13 cellular contexts compared by ENCODE assay signal in the genomic region with DNA sequence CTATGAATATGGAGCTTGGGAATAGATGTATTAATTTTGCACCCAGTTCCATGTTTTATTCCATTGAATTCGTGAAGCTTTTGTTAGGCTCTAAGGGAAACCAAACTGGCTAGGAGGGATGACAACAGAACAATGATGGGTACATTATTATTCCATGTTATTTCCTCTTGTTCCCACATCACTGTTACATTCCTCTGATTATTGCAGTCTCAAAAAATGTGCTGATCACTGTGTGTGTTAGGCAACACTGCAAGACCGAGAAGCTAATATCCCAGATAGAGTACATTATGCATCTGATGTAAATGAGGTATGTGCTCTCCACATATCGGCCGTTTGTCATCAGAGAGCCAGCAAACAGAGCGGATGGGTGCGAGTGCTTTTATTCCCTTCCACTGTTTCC.
"Had no signal": no experiment of that assay in that cellular context is flagged by ENCODE, and none has a peak within 500 bp of the region (broad histone marks: within the 10 kb centered on the region; RNA-seq: fewer than 3 reads in every experiment).

No MANE protein-coding gene starts in this region.

- H2AFZ ChIP-seq: parathyroid adenoma had no signal

- DNase-seq: activated CD4-positive, alpha-beta T cell treated with anti-CD3 and anti-CD28 coated beads, Interleukin-2, amount 50 U/mL, for 4 hours; activated CD4-positive, CD25-positive, alpha-beta regulatory T cell treated with anti-CD3 and anti-CD28 coated beads, Interleukin-2, amount 50 U/mL, for 72 hours; activated effector memory CD4-positive, alpha-beta T cell treated with Interleukin-2 at 50 U/mL for 16 hours; activated T-cell treated with anti-CD3 and anti-CD28 coated beads, Interleukin-2, amount 50 U/mL, for 24 hours; colonic mucosa; glutamatergic neuron; retina; SW 1271; uterus had no signal

- H3K4me3 Mint-ChIP-seq: activated T-cell treated with anti-CD3 and anti-CD28 coated beads, Interleukin-2, amount 50 U/mL, for 24 hours; T-helper 2 cell treated with Interferon-gamma antibody and Interleukin-4, amounts not matched to agents 5 μg/mL and 100 μg/mL, for 36 hours had no signal

- H3K36me3 ChIP-seq: colonic mucosa, uterus had no signal

- H3K4me3 ChIP-seq: colonic mucosa, skin epidermis, uterus had no signal

- H3K79me2 ChIP-seq: parathyroid adenoma had no signal

- H3K9me3 Mint-ChIP-seq: activated T-cell treated with anti-CD3 and anti-CD28 coated beads, Interleukin-2, amount 50 U/mL, for 24 hours; T-helper 2 cell treated with Interferon-gamma antibody and Interleukin-4, amounts not matched to agents 5 μg/mL and 100 μg/mL, for 36 hours had no signal

- H3K27ac Mint-ChIP-seq: activated naive CD4-positive, alpha-beta T cell treated with anti-CD3 and anti-CD28 coated beads, Interleukin-2, amount 50 U/mL, for 72 hours; activated T-cell treated with anti-CD3 and anti-CD28 coated beads, Interleukin-2, amount 50 U/mL, for 24 hours; T-helper 2 cell treated with Interferon-gamma antibody and Interleukin-4, amounts not matched to agents 5 μg/mL and 100 μg/mL, for 36 hours had no signal

- H3K4me1 ChIP-seq: colonic mucosa, parathyroid adenoma, uterus had no signal

- H3K36me3 Mint-ChIP-seq: activated naive CD4-positive, alpha-beta T cell treated with anti-CD3 and anti-CD28 coated beads, Interleukin-2, amount 50 U/mL, for 72 hours had no signal

- H3K27me3 ChIP-seq: colonic mucosa, uterus had no signal

- H3K9ac ChIP-seq: parathyroid adenoma had no signal

- H3K27me3 Mint-ChIP-seq: activated T-cell treated with anti-CD3 and anti-CD28 coated beads, Interleukin-2, amount 50 U/mL, for 24 hours had no signal

- H3K9me3 ChIP-seq: colonic mucosa, uterus had no signal

- ATAC-seq: activated naive CD4-positive, alpha-beta T cell treated with anti-CD3 and anti-CD28 coated beads, Interleukin-2, amount 50 U/mL, for 72 hours had no signal

- H3K27ac ChIP-seq: colonic mucosa, parathyroid adenoma, skin epidermis, uterus had no signal
